In genomic region chr7:73565675-73566342, GRCh38 we compare ENCODE assay signal across 9 cellular contexts. TPM values are rescaled to one million over a fixed set of nuclear protein-coding genes. Genes with fewer than 3 reads are reported as not detected.
DNase-seq lines count a peak whose midpoint lies in the region; ATAC-seq and TF ChIP-seq lines count a peak whose summit lies in the region.
"Had no signal": no experiment of that assay in that cellular context is flagged by ENCODE, and none has a peak within 500 bp of the region (broad histone marks: within the 10 kb centered on the region; RNA-seq: fewer than 3 reads in every experiment).

No MANE protein-coding gene starts in this region.

- H3K9ac ChIP-seq in smooth muscle cell (ENCODE audit: low read depth), result no peak overlapping the region

- 87% methylated on average over 7 of the region's 7 CpGs for WGBS in smooth muscle cell (ENCODE audit: low lambda C conversion rate)

- peak overlapping the region; percentile 31 for H3K4me2 ChIP-seq in DOHH2 (ENCODE audit: low read length)
- H3K4me2 ChIP-seq in smooth muscle cell, result no peak overlapping the region

- H3K36me3 ChIP-seq in DOHH2 (ENCODE audit: control insufficient read depth, low read length) (peaks cover 21% of the 10 kb centered on the region), smooth muscle cell (ENCODE audit: low read depth) (no peaks in the 10 kb centered on the region)

- peak overlapping the region; percentile 4; the same call in 1 of the 2 replicates for H3K4me3 ChIP-seq in DOHH2 (ENCODE audit: low read length)
- H3K4me3 ChIP-seq in smooth muscle cell, result no peak overlapping the region
- H3K4me3 ChIP-seq: testis had no signal

- H4K20me1 ChIP-seq in DOHH2 (ENCODE audit: control insufficient read depth, insufficient read depth, low read depth, low read length), result no peaks in the 10 kb centered on the region
- H4K20me1 ChIP-seq in smooth muscle cell (ENCODE audit: low read depth), result peaks cover 25% of the 10 kb centered on the region

- H3K9me2 ChIP-seq in DOHH2 (replicated peaks; ENCODE audit: control insufficient read depth, low read length), result no peaks in the 10 kb centered on the region

- H3K79me2 ChIP-seq in DOHH2 (ENCODE audit: control insufficient read depth, low read length) (no peaks in the 10 kb centered on the region), smooth muscle cell (ENCODE audit: low read depth) (no peaks in the 10 kb centered on the region)

- H3K4me3 Mint-ChIP-seq in central memory CD8-positive, alpha-beta T cell, result peak overlapping the region; percentile 56
- H3K4me3 Mint-ChIP-seq in naive thymus-derived CD8-positive, alpha-beta T cell, result peak overlapping the region; percentile 65 to 86 (median 84)

- peaks cover 10% of the 10 kb centered on the region for H3K4me1 Mint-ChIP-seq in central memory CD8-positive, alpha-beta T cell
- H3K4me1 Mint-ChIP-seq in naive thymus-derived CD8-positive, alpha-beta T cell, result peaks cover 11 to 38% (median 23%) of the 10 kb centered on the region in 4 donors

- H3K27me3 Mint-ChIP-seq in central memory CD8-positive, alpha-beta T cell, result no peaks in the 10 kb centered on the region
- no peaks in the 10 kb centered on the region for H3K27me3 Mint-ChIP-seq in naive thymus-derived CD8-positive, alpha-beta T cell

- H3K4me1 ChIP-seq in DOHH2 (ENCODE audit: control insufficient read depth, low read length) (peaks cover 11% of the 10 kb centered on the region), smooth muscle cell (ENCODE audit: low read depth) (no peaks in the 10 kb centered on the region)

- no peak overlapping the region for H3K27ac Mint-ChIP-seq in central memory CD8-positive, alpha-beta T cell (ENCODE audit: low read depth)
- peak overlapping the region; percentile 29 to 88 (median 82) for H3K27ac Mint-ChIP-seq in naive thymus-derived CD8-positive, alpha-beta T cell

- H3K36me3 Mint-ChIP-seq in central memory CD8-positive, alpha-beta T cell (ENCODE audit: insufficient read depth), result peaks cover 2% of the 10 kb centered on the region
- peaks cover 0 to 18% (median 0%) of the 10 kb centered on the region in 3 donors for H3K36me3 Mint-ChIP-seq in naive thymus-derived CD8-positive, alpha-beta T cell

- H3K27me3 ChIP-seq in DOHH2 (ENCODE audit: control insufficient read depth, low read length), result peaks cover 7% of the 10 kb centered on the region; the same call in 1 of the 2 replicates
- no peaks in the 10 kb centered on the region for H3K27me3 ChIP-seq in smooth muscle cell (ENCODE audit: low read depth)
- H3K27me3 ChIP-seq: testis had no signal

- H3K9me3 ChIP-seq in DOHH2 (ENCODE audit: control insufficient read depth, insufficient read depth, low read length), result no peaks in the 10 kb centered on the region
- H3K9me3 ChIP-seq in smooth muscle cell (replicated peaks; ENCODE audit: low read depth), result no peaks in the 10 kb centered on the region
- H3K9me3 ChIP-seq: testis had no signal

- H3K9me3 Mint-ChIP-seq in central memory CD8-positive, alpha-beta T cell, result no peaks in the 10 kb centered on the region
- H3K9me3 Mint-ChIP-seq in naive thymus-derived CD8-positive, alpha-beta T cell, result no peaks in the 10 kb centered on the region

- no peaks in the 10 kb centered on the region for H3F3A ChIP-seq in DOHH2 (ENCODE audit: control insufficient read depth, insufficient read depth)
- peaks cover 26% of the 10 kb centered on the region for H3F3A ChIP-seq in smooth muscle cell (ENCODE audit: low read depth)

- POLR2A ChIA-PET in naive thymus-derived CD8-positive, alpha-beta T cell (lab: Charles Lee), result interaction anchor here (0.6 to 2.1 kb wide), 6 partner anchors 9 to 737 kb away, joined by 3 to 16 read pairs (median 8); partner anchors contain the start of genes BAZ1B, BCL7B and TBL2

- TF ChIP-seq CTCF in DOHH2 (IDR thresholded peaks at IDR 0.05; ENCODE audit: low read depth, low read length, poor library complexity, severe bottlenecking) (no peak), smooth muscle cell (IDR thresholded peaks at IDR 0.05; ENCODE audit: borderline replicate concordance, insufficient read depth, poor library complexity, severe bottlenecking) (no peak)

- no peak overlapping the region for H2AFZ ChIP-seq in smooth muscle cell (ENCODE audit: low read depth)

- DNase-seq in MV-4-11 (lab: John Stamatoyannopoulos, UW) (peak; percentile 12), SHP77 (lab: John Stamatoyannopoulos, UW) (no peak), smooth muscle cell (lab: John Stamatoyannopoulos, UW; ENCODE audit: unreplicated experiment) (no peak)
- no peak for DNase-seq in central memory CD8-positive, alpha-beta T cell (ENCODE audit: low spot score in 2 of 2)
- no peak for DNase-seq in naive thymus-derived CD8-positive, alpha-beta T cell
- DNase-seq: testis had no signal

- no peak for ATAC-seq in central memory CD8-positive, alpha-beta T cell (replicated peaks; ENCODE audit: extremely low read depth, poor library complexity, severe bottlenecking)
- peak; percentile 39 to 49 for ATAC-seq in naive thymus-derived CD8-positive, alpha-beta T cell
- ATAC-seq in HG02938 (IDR thresholded peaks at IDR 0.05; ENCODE audit: unreplicated experiment), result no peak

- H3K27ac ChIP-seq in DOHH2 (ENCODE audit: low read depth, low read length) (no peak overlapping the region), smooth muscle cell (ENCODE audit: low read depth) (no peak overlapping the region)
- H3K27ac ChIP-seq: testis had no signal

RNA-seq across cellular contexts. Expression of gene BCL7B, which starts 8.3 kb away (rescaled TPM):
- total RNA-seq in naive thymus-derived CD8-positive, alpha-beta T cell, result 10 to 100 TPM; 59.5 to 64.6 TPM
- polyA plus RNA-seq in naive thymus-derived CD8-positive, alpha-beta T cell, result 10 to 100 TPM; 76.6 to 96.3 (median 81.8) TPM
- total RNA-seq in smooth muscle cell, result 16.0 and 31.9 TPM in 2 replicates
- polyA plus RNA-seq in smooth muscle cell, result 30.7 and 37.9 TPM in 2 replicates

RNA-seq across cellular contexts. Expression of gene TBL2, which starts 12.6 kb away (rescaled TPM):
- total RNA-seq in naive thymus-derived CD8-positive, alpha-beta T cell, result 10 to 100 TPM; 30.4 to 31.2 TPM
- polyA plus RNA-seq in naive thymus-derived CD8-positive, alpha-beta T cell, result 10 to 100 TPM; 13.4 to 19.6 (median 18.4) TPM
- total RNA-seq in smooth muscle cell, result 62.4 and 78.5 TPM in 2 replicates
- 57.7 and 67.6 TPM in 2 replicates for polyA plus RNA-seq in smooth muscle cell

RNA-seq across cellular contexts. Expression of gene BAZ1B, which starts 43.7 kb away (rescaled TPM):
- 10 to 100 TPM; 71.5 to 73.0 TPM for total RNA-seq in naive thymus-derived CD8-positive, alpha-beta T cell
- 10 to 100 TPM; 12.1 to 27.0 (median 17.0) TPM for polyA plus RNA-seq in naive thymus-derived CD8-positive, alpha-beta T cell
- total RNA-seq in smooth muscle cell, result 43.9 and 48.8 TPM in 2 replicates
- 20.1 and 23.9 TPM in 2 replicates for polyA plus RNA-seq in smooth muscle cell

RNA-seq across cellular contexts. Expression of gene MLXIPL, which starts 58.5 kb away (rescaled TPM):
- total RNA-seq in naive thymus-derived CD8-positive, alpha-beta T cell, result not detected
- not detected for polyA plus RNA-seq in naive thymus-derived CD8-positive, alpha-beta T cell
- total RNA-seq in smooth muscle cell, result not detected in 2 replicates
- polyA plus RNA-seq in smooth muscle cell, result 0.32 TPM in 1 of 2 replicates, not detected in the other
- total RNA-seq: G401 had no signal

Comparison
In these comparisons a context has a peak if more than half of its experiments do, and no peak if none do; other contexts are left out.
1. ATAC-seq: peak in naive thymus-derived CD8-positive, alpha-beta T cell (2 of 2); none in central memory CD8-positive, alpha-beta T cell (single experiment) and HG02938 (single experiment).